1 cellular context compared by ENCODE assay signal in genomic region chr17:52823155-52823554, GRCh38.
TF ChIP-seq lines count a peak whose summit lies in the region.

No MANE protein-coding gene starts in this region.

TF ChIP-seq in liver, 16 proteins besides CTCF, POLR2A, EP300 and RAD21 (continued from another document):
- no peak for TF ChIP-seq EGR1 (IDR thresholded peaks at IDR 0.05; ENCODE audit: low read depth in 2 of 2)
- no peak for TF ChIP-seq FOXA2 (IDR thresholded peaks at IDR 0.05)
- peak in 1 of 2 donors; percentile 46 for TF ChIP-seq RXRA (IDR thresholded peaks at IDR 0.05)
- peak; percentile 52 for TF ChIP-seq YY1 (IDR thresholded peaks at IDR 0.05)
- no peak for TF ChIP-seq HNF4G (IDR thresholded peaks at IDR 0.05)
